ENCODE assay signal across 11 cellular contexts in genomic region chr2:217393585-217394032, GRCh38.
DNase-seq lines count a peak whose midpoint lies in the region; ATAC-seq and TF ChIP-seq lines count a peak whose summit lies in the region.
"Had no signal": no experiment of that assay in that cellular context is flagged by ENCODE, and none has a peak within 500 bp of the region (broad histone marks: within the 10 kb centered on the region; RNA-seq: fewer than 3 reads in every experiment).

No MANE protein-coding gene starts in this region.

- no peak overlapping the region for H3K4me3 ChIP-seq in cardiac fibroblast (replicated peaks in 1 of 2; ENCODE audit: low read depth in 2 of 2, low read length in 2 of 2)
- H3K4me3 ChIP-seq in kidney epithelial cell (ENCODE audit: low read depth, low read length): no peak overlapping the region
- peak overlapping the region; percentile 41 for H3K4me3 ChIP-seq in thoracic aorta
- H3K4me3 ChIP-seq in BE2C (ENCODE audit: low read depth, low read length): no peak overlapping the region

- DNase-seq in HK-2 (ENCODE audit: unreplicated experiment) (peak; percentile 63), cardiac fibroblast (ENCODE audit: low read depth in 2 of 2) (peak; percentile 61 to 87), kidney epithelial cell (ENCODE audit: low read depth) (peak; percentile 79), thoracic aorta (ENCODE audit: low spot score) (no peak), dermis blood vessel endothelial cell (no peak), BE2C (no peak)
- no peak for DNase-seq in stimulated activated CD4-positive, alpha-beta T cell treated with anti-CD3 and anti-CD28 coated beads, Interleukin-2, amount 100 ng/mL, for 48 hours
- DNase-seq: effector CD4-positive, alpha-beta T cell; GDM1; NCI-H187 had no signal

- peak; percentile 35 for ATAC-seq in thoracic aorta (ENCODE audit: insufficient number of reproducible peaks, low FRiP score, low read depth)
- ATAC-seq in GM19467 (IDR thresholded peaks at IDR 0.05; ENCODE audit: unreplicated experiment): no peak

- TF ChIP-seq CTCF in cardiac fibroblast (IDR thresholded peaks at IDR 0.05; ENCODE audit: low read depth, low read length) (no peak), kidney epithelial cell (IDR thresholded peaks at IDR 0.05; ENCODE audit: insufficient read depth, low read length, poor library complexity, severe bottlenecking) (no peak), thoracic aorta (IDR thresholded peaks at IDR 0.05) (no peak), BE2C (IDR thresholded peaks at IDR 0.05; ENCODE audit: low read depth, low read length) (no peak)

- H3K9me3 ChIP-seq in thoracic aorta: no peaks in the 10 kb centered on the region
- peaks cover 3% of the 10 kb centered on the region; the same call in 1 of the 2 replicates for H3K9me3 ChIP-seq in BE2C

- H3K27me3 ChIP-seq in kidney epithelial cell (ENCODE audit: control insufficient read depth, insufficient read depth, low read length) (no peaks in the 10 kb centered on the region), thoracic aorta (replicated peaks; ENCODE audit: insufficient read depth) (no peaks in the 10 kb centered on the region), BE2C (no peaks in the 10 kb centered on the region)

- no peak overlapping the region for H3K27ac ChIP-seq in thoracic aorta

- no peaks in the 10 kb centered on the region for H3K36me3 ChIP-seq in kidney epithelial cell (ENCODE audit: control insufficient read depth, insufficient read depth, low read length)
- no peaks in the 10 kb centered on the region for H3K36me3 ChIP-seq in thoracic aorta
- H3K36me3 ChIP-seq in BE2C: no peaks in the 10 kb centered on the region

- H3K4me1 ChIP-seq in thoracic aorta (ENCODE audit: control insufficient read depth in 1 of 2, low read depth in 2 of 2) (peaks cover 13 to 39% of the 10 kb centered on the region in 2 donors), BE2C (peaks cover 11% of the 10 kb centered on the region)

Comparison
In these comparisons a context has a peak if more than half of its experiments do, and no peak if none do; other contexts are left out.
1. DNase-seq: peak in HK-2 (single experiment), cardiac fibroblast (2 of 2) and kidney epithelial cell (single experiment); none in thoracic aorta (single experiment), dermis blood vessel endothelial cell (single experiment), stimulated activated CD4-positive, alpha-beta T cell treated with anti-CD3 and anti-CD28 coated beads, Interleukin-2, amount 100 ng/mL, for 48 hours (0 of 2) and BE2C (single experiment).